ENCODE assay signal across 8 cellular contexts in the genomic region with DNA sequence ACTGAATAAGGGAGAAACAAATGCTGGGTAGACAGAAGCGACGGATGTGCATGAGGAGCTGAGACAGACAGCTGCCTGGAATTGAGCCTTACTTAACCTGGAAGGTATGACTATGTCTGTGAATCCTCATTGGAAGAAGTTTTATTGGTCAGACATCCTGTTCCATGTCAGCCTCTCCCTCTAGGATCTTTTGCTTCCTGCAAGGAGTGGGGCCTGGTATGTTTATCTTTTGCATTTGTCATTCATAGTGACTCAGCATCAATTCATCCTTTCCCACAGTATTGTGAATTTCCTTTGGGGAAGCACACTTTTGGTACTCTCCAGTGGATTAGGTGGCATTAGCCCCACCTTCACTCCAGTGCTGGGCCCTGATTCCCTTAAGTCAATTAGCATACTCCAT.
A peak's percentile ranks its signal among the peaks of the same experiment; 100 is the strongest.
DNase-seq lines count a peak whose midpoint lies in the region; ATAC-seq, FAIRE-seq and TF ChIP-seq lines count a peak whose summit lies in the region.
"Not testable (repeated sequence)": the region's sequence is repeated elsewhere in the genome, so short reads cannot be mapped to it uniquely, and the experiment has no call there.

No MANE protein-coding gene starts in this region.

- intact Hi-C loops in left lung (cut with DNase I) = not testable (repeated sequence)

- H3K4me1 ChIP-seq in left lung = not testable (repeated sequence)

- peak; percentile 81 for FAIRE-seq in H54 (lab: Jason Lieb, UNC)

- ATAC-seq in SK-N-SH treated with all-trans-retinoic acid at 6 μM for 48 hours (peak; percentile 84), left lung (peak; percentile 53)

- H3K27me3 ChIP-seq in BJ (ENCODE audit: control insufficient read depth, insufficient read depth, low read length); MG63; left lung: not testable (repeated sequence)

- not testable (repeated sequence) for H3K4me3 ChIP-seq in BJ (ENCODE audit: low read depth, low read length); MG63; cardiac fibroblast (replicated peaks in 1 of 2; ENCODE audit: low read depth in 2 of 2, low read length in 2 of 2); fibroblast of pulmonary artery (replicated peaks; ENCODE audit: low read depth, low read length); left lung

- CTCF ChIA-PET in BJ (lab: Yijun Ruan, JAX) = not testable (repeated sequence)

- TF ChIP-seq POLR2A in H54 (IDR thresholded peaks at IDR 0.05; ENCODE audit: low read depth, low read length) = not testable (repeated sequence)

- POLR2A ChIA-PET in BJ (lab: Charles Lee) = not testable (repeated sequence)

- H3K36me3 ChIP-seq in BJ (ENCODE audit: control insufficient read depth, insufficient read depth, low read length); MG63; left lung: not testable (repeated sequence)

- TF ChIP-seq CTCF in BJ (IDR thresholded peaks at IDR 0.05; ENCODE audit: insufficient read depth, low read depth, low read length); cardiac fibroblast (IDR thresholded peaks at IDR 0.05; ENCODE audit: low read depth, low read length); fibroblast of pulmonary artery (IDR thresholded peaks at IDR 0.05; ENCODE audit: low read length, missing control alignments); left lung (IDR thresholded peaks at IDR 0.05): not testable (repeated sequence)

- H3K27ac ChIP-seq in left lung = not testable (repeated sequence)

- DNase-seq in BJ (ENCODE audit: low read depth) (peak; percentile 46), MG63 (peak; percentile 43), cardiac fibroblast (ENCODE audit: low read depth in 2 of 2) (peak; percentile 40 to 73), fibroblast of pulmonary artery (ENCODE audit: low read depth) (peak; percentile 61), stromal cell of bone marrow (ENCODE audit: low read depth) (peak; percentile 30)
- DNase-seq in H54 (ENCODE audit: insufficient read length, low spot score); left lung: not testable (repeated sequence)

- H3K9me3 ChIP-seq in MG63, left lung: not testable (repeated sequence)
